22 cellular contexts compared by ENCODE assay signal in genomic region chr1:96752394-96752793, GRCh38. TPM values are rescaled to one million over a fixed set of nuclear protein-coding genes. Genes with fewer than 3 reads are reported as not detected.
DNase-seq lines count a peak whose midpoint lies in the region; ATAC-seq, FAIRE-seq and TF ChIP-seq lines count a peak whose summit lies in the region.
"Had no signal": no experiment of that assay in that cellular context is flagged by ENCODE, and none has a peak within 500 bp of the region (broad histone marks: within the 10 kb centered on the region; RNA-seq: fewer than 3 reads in every experiment).

No MANE protein-coding gene starts in this region.

- DNase-seq in MCF 10A (ENCODE audit: unreplicated experiment) (no peak), breast epithelium (ENCODE audit: low spot score in 2 of 2) (no peak), astrocyte (ENCODE audit: low read depth) (no peak), endothelial cell (ENCODE audit: low spot score) (no peak), middle frontal gyrus (ENCODE audit: extremely low spot score, low spot score) (no peak), nephron progenitor cell (no peak), NCI-H345 treated with DMSO at 0.1 percent for 48 hours (lab: John Stamatoyannopoulos, UW; ENCODE audit: unreplicated experiment) (no peak)
- DNase-seq: 8988T; ACHN; BE2C; C1 segment of cervical spinal cord; CD4-positive, alpha-beta memory T cell; CD4-positive, CD25-positive, alpha-beta regulatory T cell; CD8-positive, alpha-beta memory T cell; COR-L47; DMS79 treated with DMSO at 0.1 percent for 48 hours; GF-D8 had no signal

- peaks cover 81% of the 10 kb centered on the region for H3K79me2 ChIP-seq in astrocyte (ENCODE audit: insufficient read depth, low read length)

- H3K4me3 Mint-ChIP-seq in MCF 10A (ENCODE audit: unreplicated experiment) (no peak overlapping the region), astrocyte (ENCODE audit: unreplicated experiment) (no peak overlapping the region), endothelial cell (ENCODE audit: unreplicated experiment) (peak overlapping the region; percentile 35), nephron progenitor cell (no peak overlapping the region)
- no peak overlapping the region for H3K4me3 Mint-ChIP-seq in stimulated activated memory B cell treated with anti-CD40 and anti-IgM and Interleukin-4, amounts not matched to agents 10 μg/mL and 1 μg/mL and 100 μg/mL, for 72 hours
- H3K4me3 Mint-ChIP-seq: CD14-positive monocyte; CD4-positive, alpha-beta memory T cell; CD4-positive, CD25-positive, alpha-beta regulatory T cell; CD8-positive, alpha-beta memory T cell had no signal

- H3K27me3 ChIP-seq in breast epithelium (no peaks in the 10 kb centered on the region), astrocyte (ENCODE audit: insufficient read depth, low read length) (no peaks in the 10 kb centered on the region)
- H3K27me3 ChIP-seq: BE2C, BLaER1 had no signal

- POLR2A ChIA-PET in MCF 10A (lab: Yijun Ruan, JAX) = no interaction called here

- H3K27me3 Mint-ChIP-seq in MCF 10A (ENCODE audit: insufficient read depth, unreplicated experiment) = no peaks in the 10 kb centered on the region
- H3K27me3 Mint-ChIP-seq in astrocyte (ENCODE audit: low read depth, unreplicated experiment) = no peaks in the 10 kb centered on the region
- H3K27me3 Mint-ChIP-seq in endothelial cell (ENCODE audit: unreplicated experiment) = no peaks in the 10 kb centered on the region
- no peaks in the 10 kb centered on the region for H3K27me3 Mint-ChIP-seq in stimulated activated memory B cell treated with anti-CD40 and anti-IgM and Interleukin-4, amounts not matched to agents 10 μg/mL and 1 μg/mL and 100 μg/mL, for 72 hours
- H3K27me3 Mint-ChIP-seq in nephron progenitor cell (ENCODE audit: low read depth, poor library complexity) = no peaks in the 10 kb centered on the region
- H3K27me3 Mint-ChIP-seq: CD4-positive, alpha-beta memory T cell; CD4-positive, CD25-positive, alpha-beta regulatory T cell; CD8-positive, alpha-beta memory T cell had no signal

- no peak overlapping the region for H2AFZ ChIP-seq in astrocyte (ENCODE audit: low read depth, low read length)

- FAIRE-seq in astrocyte (lab: Jason Lieb, UNC) = peak; percentile 66
- FAIRE-seq: A204.1, G401.6 had no signal

- H4K20me1 ChIP-seq in astrocyte (ENCODE audit: insufficient read depth, low read length) = peaks cover 38% of the 10 kb centered on the region

- CTCF ChIA-PET in MCF 10A (lab: Yijun Ruan, JAX) = no interaction called here

- no peak overlapping the region for H3K4me2 ChIP-seq in astrocyte (ENCODE audit: low read length)
- H3K4me2 ChIP-seq: BLaER1 had no signal

- BruUV-seq in MCF 10A (replicated peaks; lab: Mats Ljungman, UMichigan) = no TSS peak

- H3K4me1 ChIP-seq in breast epithelium (no peaks in the 10 kb centered on the region), astrocyte (ENCODE audit: insufficient read depth, low read length) (no peaks in the 10 kb centered on the region)
- H3K4me1 ChIP-seq: BE2C, BLaER1 had no signal

- H3K36me3 Mint-ChIP-seq in MCF 10A (ENCODE audit: insufficient read depth, unreplicated experiment) = peaks cover 64% of the 10 kb centered on the region
- peaks cover 23% of the 10 kb centered on the region for H3K36me3 Mint-ChIP-seq in astrocyte (ENCODE audit: low read depth, unreplicated experiment)
- H3K36me3 Mint-ChIP-seq in endothelial cell (ENCODE audit: low read depth, unreplicated experiment) = peaks cover 44% of the 10 kb centered on the region
- peaks cover 63% of the 10 kb centered on the region for H3K36me3 Mint-ChIP-seq in stimulated activated memory B cell treated with anti-CD40 and anti-IgM and Interleukin-4, amounts not matched to agents 10 μg/mL and 1 μg/mL and 100 μg/mL, for 72 hours
- peaks cover 100% of the 10 kb centered on the region for H3K36me3 Mint-ChIP-seq in nephron progenitor cell (ENCODE audit: low read depth)

- H3K4me3 ChIP-seq in breast epithelium (no peak overlapping the region), astrocyte (ENCODE audit: insufficient read depth, low read depth, low read length) (no peak overlapping the region)
- H3K4me3 ChIP-seq: BLaER1 had no signal

- H3K27ac Mint-ChIP-seq in MCF 10A (ENCODE audit: low read depth, unreplicated experiment) (peak overlapping the region; percentile 57), astrocyte (ENCODE audit: unreplicated experiment) (no peak overlapping the region), endothelial cell (ENCODE audit: unreplicated experiment) (no peak overlapping the region), nephron progenitor cell (no peak overlapping the region)
- peak overlapping the region; percentile 16 for H3K27ac Mint-ChIP-seq in stimulated activated memory B cell treated with anti-CD40 and anti-IgM and Interleukin-4, amounts not matched to agents 10 μg/mL and 1 μg/mL and 100 μg/mL, for 72 hours
- H3K27ac Mint-ChIP-seq: CD4-positive, CD25-positive, alpha-beta regulatory T cell; CD8-positive, alpha-beta memory T cell had no signal

- TF ChIP-seq CTCF in MCF 10A (IDR thresholded peaks at IDR 0.05; ENCODE audit: unreplicated experiment) = no peak
- TF ChIP-seq CTCF in breast epithelium (IDR thresholded peaks at IDR 0.05) = no peak
- no peak for TF ChIP-seq CTCF in astrocyte (IDR thresholded peaks at IDR 0.05; ENCODE audit: insufficient read depth, low read depth, low read length)
- no peak for TF ChIP-seq CTCF in endothelial cell (IDR thresholded peaks at IDR 0.05; ENCODE audit: unreplicated experiment)
- TF ChIP-seq CTCF in nephron progenitor cell (IDR thresholded peaks at IDR 0.05) = no peak

- H3K4me1 Mint-ChIP-seq in MCF 10A (ENCODE audit: insufficient read depth, unreplicated experiment) (peaks cover 16% of the 10 kb centered on the region), astrocyte (ENCODE audit: low read depth, unreplicated experiment) (peaks cover 1% of the 10 kb centered on the region), endothelial cell (ENCODE audit: unreplicated experiment) (peaks cover 7% of the 10 kb centered on the region), nephron progenitor cell (peaks cover 7% of the 10 kb centered on the region)
- peaks cover 18% of the 10 kb centered on the region for H3K4me1 Mint-ChIP-seq in stimulated activated memory B cell treated with anti-CD40 and anti-IgM and Interleukin-4, amounts not matched to agents 10 μg/mL and 1 μg/mL and 100 μg/mL, for 72 hours

- no peak for TF ChIP-seq POLR2A in breast epithelium (IDR thresholded peaks at IDR 0.05)

- intact Hi-C loops in MCF 10A (cut with micrococcal nuclease) = no loop called here
- intact Hi-C loops in breast epithelium (cut with DNase I; ENCODE audit: low total_unique reads) = no loop called here

- no peak overlapping the region for H3K9ac ChIP-seq in astrocyte (ENCODE audit: low read length)
- H3K9ac ChIP-seq: BLaER1 had no signal

- no peak for ATAC-seq in stimulated activated memory B cell treated with anti-CD40 and anti-IgM and Interleukin-4, amounts not matched to agents 10 μg/mL and 1 μg/mL and 100 μg/mL, for 72 hours

- H3K27ac ChIP-seq in breast epithelium (no peak overlapping the region), astrocyte (ENCODE audit: low read depth, low read length) (no peak overlapping the region)
- H3K27ac ChIP-seq: BLaER1 had no signal

- peaks cover 8% of the 10 kb centered on the region for H3K9me3 Mint-ChIP-seq in MCF 10A (ENCODE audit: unreplicated experiment)
- H3K9me3 Mint-ChIP-seq in astrocyte (ENCODE audit: unreplicated experiment) = no peaks in the 10 kb centered on the region
- H3K9me3 Mint-ChIP-seq in endothelial cell (ENCODE audit: unreplicated experiment) = no peaks in the 10 kb centered on the region
- H3K9me3 Mint-ChIP-seq in stimulated activated memory B cell treated with anti-CD40 and anti-IgM and Interleukin-4, amounts not matched to agents 10 μg/mL and 1 μg/mL and 100 μg/mL, for 72 hours = no peaks in the 10 kb centered on the region
- H3K9me3 Mint-ChIP-seq in nephron progenitor cell = peaks cover 85% of the 10 kb centered on the region
- H3K9me3 Mint-ChIP-seq: CD8-positive, alpha-beta memory T cell had no signal

- H3K36me3 ChIP-seq in breast epithelium = no peaks in the 10 kb centered on the region
- peaks cover 41% of the 10 kb centered on the region for H3K36me3 ChIP-seq in astrocyte (ENCODE audit: insufficient read depth, low read length)

- no peaks in the 10 kb centered on the region for H3K9me3 ChIP-seq in breast epithelium
- H3K9me3 ChIP-seq in astrocyte (ENCODE audit: insufficient read depth, low read depth, low read length) = no peaks in the 10 kb centered on the region
- H3K9me3 ChIP-seq: BE2C had no signal

RNA-seq across cellular contexts. Expression of gene PTBP2, which starts 30.8 kb away (rescaled TPM):
- total RNA-seq in MCF 10A (2022) (15.8 and 17.3 TPM in 2 replicates), breast epithelium (10 to 100 TPM; 54.2 to 78.3 (median 59.0) TPM), astrocyte (17.7 and 20.7 TPM in 2 replicates), endothelial cell (ENCODE audit: unreplicated experiment) (29.7 TPM)

Comparison
In these comparisons a context has a peak if more than half of its experiments do, and no peak if none do; other contexts are left out.
1. H3K27ac Mint-ChIP-seq: peak in MCF 10A (single experiment) and stimulated activated memory B cell treated with anti-CD40 and anti-IgM and Interleukin-4, amounts not matched to agents 10 μg/mL and 1 μg/mL and 100 μg/mL, for 72 hours (single experiment); none in astrocyte (single experiment), endothelial cell (single experiment) and nephron progenitor cell (single experiment).